In the genomic region with DNA sequence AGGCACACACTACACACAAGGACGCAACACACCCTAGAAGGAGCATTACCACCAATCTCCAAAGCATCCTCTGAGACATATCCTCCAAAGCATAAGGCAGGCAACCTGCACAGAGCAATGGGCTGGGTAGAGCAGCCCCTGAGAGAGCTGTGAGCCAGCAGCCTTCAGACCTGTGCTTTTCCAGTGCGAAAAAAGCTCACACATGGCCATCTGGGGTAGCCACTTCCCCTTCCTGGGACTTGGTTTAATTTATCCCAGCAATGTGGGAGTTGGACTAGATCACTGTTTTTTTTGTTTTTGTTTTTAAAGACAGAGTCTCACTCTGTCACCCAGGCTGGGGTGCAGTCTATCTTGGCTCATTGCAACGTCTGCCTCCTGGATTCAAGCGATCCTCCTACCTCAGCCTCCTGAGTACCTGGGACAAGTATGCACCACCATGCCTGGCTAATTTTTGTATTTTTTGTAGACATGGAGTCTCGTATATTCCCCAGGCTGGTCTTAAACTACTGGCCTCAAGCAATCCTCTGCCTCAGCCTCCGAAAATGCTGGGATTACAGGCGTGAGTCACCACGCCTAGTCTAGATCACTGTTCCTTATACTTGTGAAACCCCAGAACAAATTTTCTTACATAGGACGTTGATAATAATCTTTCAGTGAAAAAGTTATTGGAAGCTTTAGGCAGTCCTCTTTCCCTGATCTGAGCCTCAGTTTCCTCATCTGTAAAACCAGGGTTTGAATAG, we compare ENCODE assay signal across 21 cellular contexts. TPM values are rescaled to one million over a fixed set of nuclear protein-coding genes. Genes with fewer than 3 reads are reported as not detected.
A peak's percentile ranks its signal among the peaks of the same experiment; 100 is the strongest.
DNase-seq lines count a peak whose midpoint lies in the region; ATAC-seq and TF ChIP-seq lines count a peak whose summit lies in the region.
"Had no signal": no experiment of that assay in that cellular context is flagged by ENCODE, and none has a peak within 500 bp of the region (broad histone marks: within the 10 kb centered on the region; RNA-seq: fewer than 3 reads in every experiment).

No MANE protein-coding gene starts in this region.

- H3K4me1 ChIP-seq in NT2/D1 (ENCODE audit: insufficient read depth, insufficient read length) (no peaks in the 10 kb centered on the region), endodermal cell (ENCODE audit: control insufficient read depth, insufficient read depth, low read length) (peaks cover 3% of the 10 kb centered on the region), trophoblast cell (ENCODE audit: control insufficient read depth in 1 of 2, insufficient read depth in 2 of 2, low read length in 2 of 2) (peaks cover 7 to 9% of the 10 kb centered on the region in 2 experiments), suprapubic skin (peaks cover 17% of the 10 kb centered on the region)

- no peaks in the 10 kb centered on the region for H3K27me3 ChIP-seq in NT2/D1 (ENCODE audit: insufficient read depth, insufficient read length)
- no peaks in the 10 kb centered on the region for H3K27me3 ChIP-seq in endodermal cell (ENCODE audit: control insufficient read depth, insufficient read depth, low read length, poor library complexity, severe bottlenecking)
- H3K27me3 ChIP-seq in trophoblast cell (ENCODE audit: insufficient read depth, low read length) = no peaks in the 10 kb centered on the region
- no peaks in the 10 kb centered on the region for H3K27me3 ChIP-seq in suprapubic skin

- H3K9me3 Mint-ChIP-seq in activated CD4-positive, alpha-beta T cell treated with anti-CD3 and anti-CD28 coated beads for 36 hours (ENCODE audit: low read depth) = no peaks in the 10 kb centered on the region
- H3K9me3 Mint-ChIP-seq in endodermal cell = no peaks in the 10 kb centered on the region
- H3K9me3 Mint-ChIP-seq in activated CD4-positive, alpha-beta memory T cell treated with anti-CD3 and anti-CD28 coated beads for 36 hours = no peaks in the 10 kb centered on the region
- H3K9me3 Mint-ChIP-seq: natural killer cell treated with Interleukin-12 subunit alpha and Interleukin-12 subunit beta and Interleukin-15 and Interleukin-18, amount 100 ng/mL, for 72 hours had no signal

- no peak overlapping the region for H3K4me3 Mint-ChIP-seq in activated CD4-positive, alpha-beta T cell treated with anti-CD3 and anti-CD28 coated beads for 36 hours
- no peak overlapping the region for H3K4me3 Mint-ChIP-seq in endodermal cell
- no peak overlapping the region for H3K4me3 Mint-ChIP-seq in activated CD4-positive, alpha-beta memory T cell treated with anti-CD3 and anti-CD28 coated beads for 36 hours
- H3K4me3 Mint-ChIP-seq: natural killer cell treated with Interleukin-12 subunit alpha and Interleukin-12 subunit beta and Interleukin-15 and Interleukin-18, amount 100 ng/mL, for 72 hours had no signal

- whole genome bisulfite sequencing in endodermal cell (ENCODE audit: insufficient coverage in 1 of 2, insufficient read length in 1 of 2), 2 experiments = 84 to 94% methylated on average over 7 to 9 of the region's 9 CpGs
- WGBS in trophoblast cell (ENCODE audit: extremely low coverage, insufficient coverage, insufficient read length) = no CpG with 5 or more reads among the region's 9 CpGs
- 79% methylated on average over 9 of the region's 9 CpGs for WGBS in suprapubic skin

- no peak overlapping the region for H3K23ac ChIP-seq in trophoblast cell (ENCODE audit: low read length)

- no peak for TF ChIP-seq CTCF in endodermal cell (conservative IDR thresholded peaks at IDR 0.05)
- no peak for TF ChIP-seq CTCF in suprapubic skin (IDR thresholded peaks at IDR 0.05)

- CTCF ChIA-PET in activated CD4-positive, alpha-beta T cell treated with anti-CD3 and anti-CD28 coated beads for 36 hours (lab: Charles Lee) = interaction anchor here (0.8 kb wide), 1 partner anchor 21 kb away, joined by 3 read pairs; no protein-coding TSS in a partner anchor
- CTCF ChIA-PET in activated CD4-positive, alpha-beta memory T cell treated with anti-CD3 and anti-CD28 coated beads for 36 hours (lab: Charles Lee) = interaction anchor here (1.5 kb wide), 1 partner anchor 21 kb away, joined by 4 read pairs; no protein-coding TSS in a partner anchor

- no peak overlapping the region for H2BK120ac ChIP-seq in trophoblast cell (ENCODE audit: insufficient read depth, low read length, poor library complexity)

- TF ChIP-seq POLR2A in suprapubic skin (IDR thresholded peaks at IDR 0.05) = no peak

- intact Hi-C loops in activated CD4-positive, alpha-beta T cell treated with anti-CD3 and anti-CD28 coated beads for 36 hours (cut with DNase I, micrococcal nuclease) = no loop called here
- intact Hi-C loops in activated CD4-positive, alpha-beta memory T cell treated with anti-CD3 and anti-CD28 coated beads for 36 hours (cut with micrococcal nuclease) = no loop called here

- no peak overlapping the region for H3K18ac ChIP-seq in trophoblast cell (ENCODE audit: low read length)

- no peak overlapping the region for H2BK5ac ChIP-seq in trophoblast cell (ENCODE audit: low read depth, low read length, poor library complexity)

- H3K9ac ChIP-seq in NT2/D1 (ENCODE audit: insufficient read length, low read depth) = peak overlapping the region; percentile 21
- no peak overlapping the region for H3K9ac ChIP-seq in endodermal cell (ENCODE audit: extremely low read depth, low read length, poor library complexity, severe bottlenecking)
- no peak overlapping the region for H3K9ac ChIP-seq in trophoblast cell (ENCODE audit: low read length)

- H2AFZ ChIP-seq in trophoblast cell (ENCODE audit: insufficient read depth, low read length, poor library complexity) = no peak overlapping the region

- no peak overlapping the region for H4K8ac ChIP-seq in trophoblast cell (ENCODE audit: low read depth, low read length)

- H3K9me3 ChIP-seq in NT2/D1 (ENCODE audit: insufficient read depth, low read length) (no peaks in the 10 kb centered on the region), endodermal cell (ENCODE audit: control insufficient read depth, low read length) (no peaks in the 10 kb centered on the region), trophoblast cell (ENCODE audit: insufficient read depth, low read depth, low read length) (peaks cover 1% of the 10 kb centered on the region), suprapubic skin (no peaks in the 10 kb centered on the region)

- no peak overlapping the region for H4K91ac ChIP-seq in trophoblast cell (ENCODE audit: low read depth, low read length)

- H3K27ac ChIP-seq in endodermal cell (ENCODE audit: low read depth, low read length) (no peak overlapping the region), trophoblast cell (ENCODE audit: low read depth, low read length) (no peak overlapping the region), suprapubic skin (no peak overlapping the region)

- no peak overlapping the region for H3K4me3 ChIP-seq in NT2/D1 (ENCODE audit: insufficient read length, low read depth)
- H3K4me3 ChIP-seq in endodermal cell (ENCODE audit: low read length) = no peak overlapping the region
- no peak overlapping the region for H3K4me3 ChIP-seq in trophoblast cell (ENCODE audit: low read depth, low read length)
- H3K4me3 ChIP-seq in suprapubic skin = no peak overlapping the region

- POLR2A ChIA-PET in activated CD4-positive, alpha-beta T cell treated with anti-CD3 and anti-CD28 coated beads for 36 hours (lab: Charles Lee) = interaction anchor here (0.6 kb wide), 1 partner anchor 22 kb away, joined by 11 read pairs; no protein-coding TSS in a partner anchor
- POLR2A ChIA-PET in activated CD4-positive, alpha-beta memory T cell treated with anti-CD3 and anti-CD28 coated beads for 36 hours (lab: Charles Lee) = interaction anchor here (1.2 kb wide), 1 partner anchor 19 kb away, joined by 3 read pairs; no protein-coding TSS in a partner anchor

- no peak overlapping the region for H2BK12ac ChIP-seq in trophoblast cell (ENCODE audit: low read length)

- no peak overlapping the region for H4K12ac ChIP-seq in trophoblast cell (ENCODE audit: low read depth, low read length)

- H3K4ac ChIP-seq in trophoblast cell (ENCODE audit: low read depth, low read length) = no peak overlapping the region

- H2AK5ac ChIP-seq in trophoblast cell (ENCODE audit: low read length) = no peak overlapping the region

- H3K36me3 ChIP-seq in NT2/D1 (ENCODE audit: insufficient read depth, insufficient read length, low read length) (peaks cover 44% of the 10 kb centered on the region), endodermal cell (ENCODE audit: control insufficient read depth, insufficient read depth, low read length) (peaks cover 30% of the 10 kb centered on the region), trophoblast cell (ENCODE audit: control insufficient read depth in 1 of 2, insufficient read depth in 2 of 2, low read length in 2 of 2) (peaks cover 13 to 17% of the 10 kb centered on the region in 2 experiments), suprapubic skin (peaks cover 41% of the 10 kb centered on the region)

- peaks cover 13% of the 10 kb centered on the region for H3K36me3 Mint-ChIP-seq in activated CD4-positive, alpha-beta T cell treated with anti-CD3 and anti-CD28 coated beads for 36 hours (ENCODE audit: low read depth)
- H3K36me3 Mint-ChIP-seq in endodermal cell (ENCODE audit: low read depth) = peaks cover 50% of the 10 kb centered on the region
- H3K36me3 Mint-ChIP-seq in activated CD4-positive, alpha-beta memory T cell treated with anti-CD3 and anti-CD28 coated beads for 36 hours = peaks cover 2% of the 10 kb centered on the region
- H3K36me3 Mint-ChIP-seq: natural killer cell treated with Interleukin-12 subunit alpha and Interleukin-12 subunit beta and Interleukin-15 and Interleukin-18, amount 100 ng/mL, for 72 hours had no signal

- H3K79me1 ChIP-seq in trophoblast cell (ENCODE audit: low read length) = no peaks in the 10 kb centered on the region

- TF ChIP-seq EP300 in suprapubic skin (IDR thresholded peaks at IDR 0.05) = no peak

- peak overlapping the region; percentile 13 for H3K27ac Mint-ChIP-seq in activated CD4-positive, alpha-beta T cell treated with anti-CD3 and anti-CD28 coated beads for 36 hours
- H3K27ac Mint-ChIP-seq in endodermal cell = peak overlapping the region; percentile 79
- no peak overlapping the region for H3K27ac Mint-ChIP-seq in activated CD4-positive, alpha-beta memory T cell treated with anti-CD3 and anti-CD28 coated beads for 36 hours
- H3K27ac Mint-ChIP-seq: natural killer cell treated with Interleukin-12 subunit alpha and Interleukin-12 subunit beta and Interleukin-15 and Interleukin-18, amount 100 ng/mL, for 72 hours; progenitor cell of endocrine pancreas had no signal

- H3K79me2 ChIP-seq in trophoblast cell (ENCODE audit: control insufficient read depth, insufficient read depth, low read length, poor library complexity) = peaks cover 2% of the 10 kb centered on the region

- H3K4me2 ChIP-seq in trophoblast cell (ENCODE audit: low read length) = no peak overlapping the region

- H3K14ac ChIP-seq in trophoblast cell (ENCODE audit: low read length) = no peak overlapping the region

- no peaks in the 10 kb centered on the region for H3K27me3 Mint-ChIP-seq in activated CD4-positive, alpha-beta T cell treated with anti-CD3 and anti-CD28 coated beads for 36 hours
- H3K27me3 Mint-ChIP-seq in endodermal cell (ENCODE audit: insufficient read depth) = no peaks in the 10 kb centered on the region
- H3K27me3 Mint-ChIP-seq in activated CD4-positive, alpha-beta memory T cell treated with anti-CD3 and anti-CD28 coated beads for 36 hours = no peaks in the 10 kb centered on the region
- H3K27me3 Mint-ChIP-seq: natural killer cell treated with Interleukin-12 subunit alpha and Interleukin-12 subunit beta and Interleukin-15 and Interleukin-18, amount 100 ng/mL, for 72 hours; progenitor cell of endocrine pancreas had no signal

- ATAC-seq in activated CD4-positive, alpha-beta T cell treated with anti-CD3 and anti-CD28 coated beads for 36 hours = no peak
- ATAC-seq: natural killer cell treated with Interleukin-12 subunit alpha and Interleukin-12 subunit beta and Interleukin-15 and Interleukin-18, amount 100 ng/mL, for 72 hours had no signal

- H3K4me1 Mint-ChIP-seq in activated CD4-positive, alpha-beta T cell treated with anti-CD3 and anti-CD28 coated beads for 36 hours = peaks cover 16% of the 10 kb centered on the region
- peaks cover under 1% of the 10 kb centered on the region for H3K4me1 Mint-ChIP-seq in endodermal cell
- H3K4me1 Mint-ChIP-seq in activated CD4-positive, alpha-beta memory T cell treated with anti-CD3 and anti-CD28 coated beads for 36 hours (ENCODE audit: low read depth) = peaks cover 12% of the 10 kb centered on the region

- no peak for DNase-seq in activated CD4-positive, alpha-beta T cell treated with anti-CD3 and anti-CD28 coated beads for 36 hours
- no peak for DNase-seq in activated CD4-positive, alpha-beta T cell treated with anti-CD3 and anti-CD28 coated beads for 48 hours
- DNase-seq in NT2/D1 (ENCODE audit: low read depth, low spot score) (no peak), endodermal cell (no peak), trophoblast cell (peak; percentile 89 to 90), NCI-H1694 treated with DMSO at 0.1 percent for 48 hours (lab: John Stamatoyannopoulos, UW) (no peak), suprapubic skin (ENCODE audit: low spot score in 2 of 2) (no peak)
- DNase-seq in activated CD4-positive, alpha-beta memory T cell treated with anti-CD3 and anti-CD28 coated beads for 36 hours = no peak
- DNase-seq: 8988T; activated CD4-positive, CD25-positive, alpha-beta regulatory T cell; amniotic stem cell; central memory CD4-positive, alpha-beta T cell; effector CD8-positive, alpha-beta T cell; NCI-H1048; NCI-H2107; NCI-H524; SHP77 treated with DMSO at 0.1 percent for 48 hours; stimulated activated CD4-positive, alpha-beta T cell treated with anti-CD3 and anti-CD28 coated beads, Interleukin-4, amount 100 ng/mL, for 4 hours; T-helper 2 cell had no signal

RNA-seq across cellular contexts. Expression of gene PTPN23, which starts 18.9 kb away (rescaled TPM):
- 10 to 100 TPM; 25.9 to 29.4 TPM for total RNA-seq in activated CD4-positive, alpha-beta T cell treated with anti-CD3 and anti-CD28 coated beads for 36 hours
- total RNA-seq in endodermal cell = 10 to 100 TPM; 44.2 to 54.1 TPM
- 40.5 TPM for polyA plus RNA-seq in endodermal cell (2013, experiment 1 of 2)
- polyA plus RNA-seq in endodermal cell (2013, experiment 2 of 2) = 32.4 TPM
- 26.0 and 26.5 TPM in 2 replicates for polyA plus RNA-seq in trophoblast cell (2013)
- 100 to 1,000 TPM in 1 of 4 donors, 10 to 100 TPM in 3; 45.9 to 135 (median 61.1) TPM for total RNA-seq in suprapubic skin
- 10 to 100 TPM; 27.9 to 29.7 TPM for total RNA-seq in activated CD4-positive, alpha-beta memory T cell treated with anti-CD3 and anti-CD28 coated beads for 36 hours

Comparison
In these comparisons a context has a peak if more than half of its experiments do, and no peak if none do; other contexts are left out.
1. DNase-seq: peak in trophoblast cell (2 of 2); none in activated CD4-positive, alpha-beta T cell treated with anti-CD3 and anti-CD28 coated beads for 36 hours (single experiment), activated CD4-positive, alpha-beta T cell treated with anti-CD3 and anti-CD28 coated beads for 48 hours (single experiment), NT2/D1 (single experiment), endodermal cell (single experiment), NCI-H1694 treated with DMSO at 0.1 percent for 48 hours (single experiment), suprapubic skin (0 of 2) and activated CD4-positive, alpha-beta memory T cell treated with anti-CD3 and anti-CD28 coated beads for 36 hours (single experiment).